Comparison of ENCODE assay signal across 22 cellular contexts in the genomic region with DNA sequence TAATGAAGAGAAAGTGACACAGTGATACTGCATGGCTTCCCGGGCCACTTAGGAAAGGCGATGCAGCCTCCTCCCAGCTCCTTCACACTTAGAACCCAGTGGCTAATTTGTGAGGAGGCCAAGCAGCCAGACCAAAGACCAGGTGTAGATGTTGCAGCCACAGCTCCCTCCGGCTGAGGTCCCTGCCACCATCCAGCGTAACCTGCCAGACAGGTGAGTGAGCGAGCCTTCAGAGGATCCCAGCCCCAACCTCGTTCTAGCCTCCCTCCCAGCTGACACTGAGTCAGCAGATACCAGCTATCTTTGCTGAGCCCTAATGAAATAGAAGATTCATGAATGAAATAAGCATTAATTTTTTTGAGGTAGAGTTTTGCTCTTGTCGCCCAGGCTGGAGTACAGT. TPM values are rescaled to one million over a fixed set of nuclear protein-coding genes. Genes with fewer than 3 reads are reported as not detected.
DNase-seq lines count a peak whose midpoint lies in the region; ATAC-seq, FAIRE-seq and TF ChIP-seq lines count a peak whose summit lies in the region.
"Had no signal": no experiment of that assay in that cellular context is flagged by ENCODE, and none has a peak within 500 bp of the region (broad histone marks: within the 10 kb centered on the region; RNA-seq: fewer than 3 reads in every experiment).

No MANE protein-coding gene starts in this region.

- DNase-seq in cardiac septum (ENCODE audit: low spot score), result peak; percentile 51
- no peak for DNase-seq in left ventricle myocardium superior
- DNase-seq in epithelial cell of esophagus (ENCODE audit: low read depth), result peak; percentile 2
- peak; percentile 47 for DNase-seq in sciatic nerve (ENCODE audit: low spot score)
- no peak for DNase-seq in GM12892 (ENCODE audit: insufficient read length)
- no peak for DNase-seq in NCI-H187 treated with DMSO at 0.1 percent for 48 hours (lab: John Stamatoyannopoulos, UW)
- no peak for DNase-seq in RKO (ENCODE audit: low spot score)
- DNase-seq: AML-193; Caco-2; CD4-positive, alpha-beta T cell; DMS153; DMS79 treated with DMSO at 0.1 percent for 48 hours; HFFc6 had no signal

- ATAC-seq in left ventricle myocardium superior, result no peak
- ATAC-seq in sciatic nerve, result no peak
- ATAC-seq: A549, GM23338, HCT116, HepG2 had no signal

- TF ChIP-seq POLR2A in GM12892 (IDR thresholded peaks at IDR 0.05; ENCODE audit: low read depth, low read length), result no peak

- TF ChIP-seq CTCF in epithelial cell of esophagus (IDR thresholded peaks at IDR 0.05; ENCODE audit: insufficient read depth, low read depth, low read length, missing control alignments), result no peak

- no peak overlapping the region for H3K4me3 ChIP-seq in epithelial cell of esophagus (ENCODE audit: low read length)
- H3K4me3 ChIP-seq: A549, GM23338 had no signal

- FAIRE-seq in GM12892 (lab: Jason Lieb, UNC), result no peak
- FAIRE-seq: A549, GM12891, GM18507, H54, HepG2 had no signal

- intact Hi-C loops in cardiac septum (cut with DNase I), result no loop called here
- intact Hi-C loops in left ventricle myocardium superior (cut with micrococcal nuclease), result no loop called here
- intact Hi-C loops in sciatic nerve (cut with DNase I), result no loop called here

RNA-seq across cellular contexts. Expression of a gene that starts 59.7 kb away (rescaled TPM):
- total RNA-seq in cardiac septum (16.5 TPM), left ventricle myocardium superior (20.4 TPM), sciatic nerve (10.7 TPM)
- not detected for polyA plus RNA-seq in GM12892 (2012; ENCODE audit: missing spikeins)
- total RNA-seq: CD4-positive, alpha-beta T cell; G401; HepG2; HFFc6 had no signal
- polyA plus RNA-seq: A549, BJ, HepG2 had no signal

Comparison
In these comparisons a context has a peak if more than half of its experiments do, and no peak if none do; other contexts are left out.
1. DNase-seq: peak in cardiac septum (single experiment), epithelial cell of esophagus (single experiment) and sciatic nerve (single experiment); none in left ventricle myocardium superior (single experiment), GM12892 (single experiment), NCI-H187 treated with DMSO at 0.1 percent for 48 hours (single experiment) and RKO (single experiment).